In the genomic region with DNA sequence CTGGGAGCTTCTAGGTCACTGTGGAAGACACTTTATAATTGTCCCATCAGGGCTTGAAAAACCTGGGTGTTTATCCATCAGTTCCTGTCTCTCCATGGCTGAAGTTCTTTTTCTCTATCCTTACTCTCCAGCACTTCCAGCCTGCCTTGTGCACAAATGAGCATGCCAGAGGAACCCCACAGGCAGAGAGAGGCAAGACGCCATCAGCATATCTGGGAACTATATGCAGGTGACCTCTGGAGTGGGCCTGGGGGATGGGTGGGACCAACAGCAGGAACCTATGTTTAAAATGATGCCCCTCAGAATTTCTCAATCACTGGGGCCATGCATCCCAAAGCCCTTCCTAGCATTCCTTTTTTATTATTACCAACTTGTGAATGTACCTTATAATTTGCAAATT, we compare ENCODE assay signal across 33 cellular contexts.
"Had no signal": no experiment of that assay in that cellular context is flagged by ENCODE, and none has a peak within 500 bp of the region (broad histone marks: within the 10 kb centered on the region; RNA-seq: fewer than 3 reads in every experiment).

No MANE protein-coding gene starts in this region.

- DNase-seq: activated CD4-positive, alpha-beta memory T cell treated with anti-CD3 and anti-CD28 coated beads for 36 hours; activated CD4-positive, alpha-beta T cell treated with anti-CD3 and anti-CD28 coated beads for 36 hours; activated CD4-positive, alpha-beta T cell treated with anti-CD3 and anti-CD28 coated beads, Interleukin-2, amount 10 ng/mL, durations not matched to agents 24 days and 14 days; activated CD4-positive, CD25-positive, alpha-beta regulatory T cell; activated CD4-positive, CD25-positive, alpha-beta regulatory T cell treated with anti-CD3 and anti-CD28 coated beads, Interleukin-2, amount 50 U/mL, for 72 hours; activated CD8-positive, alpha-beta memory T cell treated with anti-CD3 and anti-CD28 coated beads, Interleukin-2, amount 10 ng/mL, durations not matched to agents 7 days and 5 days; activated CD8-positive, alpha-beta memory T cell treated with anti-CD3 and anti-CD28 coated beads, Interleukin-2, amount 50 U/mL, for 4 hours; activated CD8-positive, alpha-beta T cell treated with anti-CD3 and anti-CD28 coated beads, Interleukin-2, amount 10 ng/mL, durations not matched to agents 7 days and 5 days; activated gamma-delta T cell; activated naive CD4-positive, alpha-beta T cell; activated naive CD4-positive, alpha-beta T cell treated with anti-CD3 and anti-CD28 coated beads, Interleukin-2, amount 10 ng/mL, durations not matched to agents 7 days and 5 days; activated naive CD8-positive, alpha-beta T cell treated with anti-CD3 and anti-CD28 coated beads, Interleukin-2, amount 10 ng/mL, durations not matched to agents 7 days and 5 days; activated T-cell treated with anti-CD3 and anti-CD28 coated beads, Interleukin-2, amount 50 U/mL, for 1 hour; activated T-cell treated with anti-CD3 and anti-CD28 coated beads, Interleukin-2, amount 50 U/mL, for 48 hours; central memory CD4-positive, alpha-beta T cell; cerebellar nuclear complex; colonic mucosa; effector CD8-positive, alpha-beta T cell; foreskin fibroblast; head of caudate nucleus; T-helper 1 cell; T-helper 17 cell; T1000; WERI-Rb-1 had no signal

- H3K4me3 Mint-ChIP-seq: activated CD4-positive, alpha-beta memory T cell treated with anti-CD3 and anti-CD28 coated beads for 36 hours; activated CD4-positive, alpha-beta T cell treated with anti-CD3 and anti-CD28 coated beads for 36 hours; activated CD4-positive, alpha-beta T cell treated with anti-CD3 and anti-CD28 coated beads, Interleukin-2, amount 10 ng/mL, durations not matched to agents 24 days and 14 days; activated CD8-positive, alpha-beta memory T cell treated with anti-CD3 and anti-CD28 coated beads, Interleukin-2, amount 10 ng/mL, durations not matched to agents 7 days and 5 days; activated CD8-positive, alpha-beta T cell treated with anti-CD3 and anti-CD28 coated beads, Interleukin-2, amount 10 ng/mL, durations not matched to agents 7 days and 5 days; activated naive CD4-positive, alpha-beta T cell treated with anti-CD3 and anti-CD28 coated beads, Interleukin-2, amount 10 ng/mL, durations not matched to agents 7 days and 5 days; activated naive CD8-positive, alpha-beta T cell treated with anti-CD3 and anti-CD28 coated beads, Interleukin-2, amount 10 ng/mL, durations not matched to agents 7 days and 5 days; activated T-helper 1 cell treated with anti-CD3 and anti-CD28 coated beads, Interleukin-12 subunit alpha, Interleukin-12 subunit beta, Interleukin-2, Interleukin-4 antibody, amounts not matched to agents 30 ng/mL and 10 ng/mL and 1 ng/mL, durations not matched to agents 14 hours and 24 hours and 36 hours; brain; T-helper 17 cell; T-helper 2 cell treated with Interferon-gamma antibody and Interleukin-4, amounts not matched to agents 5 μg/mL and 100 μg/mL, for 36 hours had no signal

- H3K27me3 ChIP-seq: ascending aorta, breast epithelium, cardiac muscle cell, colonic mucosa had no signal

- H3K27ac Mint-ChIP-seq: activated CD4-positive, alpha-beta memory T cell treated with anti-CD3 and anti-CD28 coated beads for 36 hours; activated CD4-positive, alpha-beta T cell treated with anti-CD3 and anti-CD28 coated beads for 36 hours; activated CD4-positive, alpha-beta T cell treated with anti-CD3 and anti-CD28 coated beads, Interleukin-2, amount 10 ng/mL, durations not matched to agents 24 days and 14 days; activated CD8-positive, alpha-beta memory T cell treated with anti-CD3 and anti-CD28 coated beads, Interleukin-2, amount 10 ng/mL, durations not matched to agents 7 days and 5 days; activated CD8-positive, alpha-beta T cell treated with anti-CD3 and anti-CD28 coated beads, Interleukin-2, amount 10 ng/mL, durations not matched to agents 7 days and 5 days; activated naive CD4-positive, alpha-beta T cell treated with anti-CD3 and anti-CD28 coated beads, Interleukin-2, amount 10 ng/mL, durations not matched to agents 7 days and 5 days; activated naive CD4-positive, alpha-beta T cell treated with anti-CD3 and anti-CD28 coated beads, Interleukin-2, amount 50 U/mL, for 72 hours; activated naive CD8-positive, alpha-beta T cell treated with anti-CD3 and anti-CD28 coated beads, Interleukin-2, amount 10 ng/mL, durations not matched to agents 7 days and 5 days; activated T-helper 1 cell treated with anti-CD3 and anti-CD28 coated beads, Interleukin-12 subunit alpha, Interleukin-12 subunit beta, Interleukin-2, Interleukin-4 antibody, amounts not matched to agents 30 ng/mL and 10 ng/mL and 1 ng/mL, durations not matched to agents 14 hours and 24 hours and 36 hours; activated T-helper 2 cell treated with anti-CD3 and anti-CD28 coated beads, Interferon-gamma antibody, Interleukin-2, Interleukin-4, amounts not matched to agents 10 μg/mL and 5 μg/mL and 100 μg/mL, durations not matched to agents 14 hours and 24 hours and 36 hours; T-helper 17 cell; T-helper 2 cell treated with Interferon-gamma antibody and Interleukin-4, amounts not matched to agents 5 μg/mL and 100 μg/mL, for 36 hours had no signal

- H3K4me1 ChIP-seq: ascending aorta, breast epithelium, colonic mucosa had no signal

- H3K27me3 Mint-ChIP-seq: activated CD8-positive, alpha-beta memory T cell treated with anti-CD3 and anti-CD28 coated beads, Interleukin-2, amount 10 ng/mL, durations not matched to agents 7 days and 5 days; activated naive CD4-positive, alpha-beta T cell treated with anti-CD3 and anti-CD28 coated beads, Interleukin-2, amount 10 ng/mL, durations not matched to agents 7 days and 5 days had no signal

- H3K4me1 Mint-ChIP-seq: activated CD4-positive, alpha-beta T cell treated with anti-CD3 and anti-CD28 coated beads for 36 hours; activated CD4-positive, alpha-beta T cell treated with anti-CD3 and anti-CD28 coated beads, Interleukin-2, amount 10 ng/mL, durations not matched to agents 24 days and 14 days; activated CD8-positive, alpha-beta memory T cell treated with anti-CD3 and anti-CD28 coated beads, Interleukin-2, amount 10 ng/mL, durations not matched to agents 7 days and 5 days; activated naive CD4-positive, alpha-beta T cell treated with anti-CD3 and anti-CD28 coated beads, Interleukin-2, amount 10 ng/mL, durations not matched to agents 7 days and 5 days; activated naive CD8-positive, alpha-beta T cell treated with anti-CD3 and anti-CD28 coated beads, Interleukin-2, amount 10 ng/mL, durations not matched to agents 7 days and 5 days; brain; T-helper 17 cell had no signal

- ATAC-seq: activated CD4-positive, alpha-beta T cell treated with anti-CD3 and anti-CD28 coated beads for 36 hours; activated CD8-positive, alpha-beta memory T cell treated with anti-CD3 and anti-CD28 coated beads, Interleukin-2, amount 10 ng/mL, durations not matched to agents 7 days and 5 days; activated CD8-positive, alpha-beta T cell treated with anti-CD3 and anti-CD28 coated beads, Interleukin-2, amount 10 ng/mL, durations not matched to agents 7 days and 5 days; activated naive CD4-positive, alpha-beta T cell treated with anti-CD3 and anti-CD28 coated beads, Interleukin-2, amount 50 U/mL, for 72 hours; T-helper 17 cell had no signal

- H3K4me3 ChIP-seq: ascending aorta, breast epithelium, cardiac muscle cell, colonic mucosa had no signal

- H3K27ac ChIP-seq: ascending aorta, breast epithelium, cardiac muscle cell, colonic mucosa, epithelial cell of prostate, WERI-Rb-1 had no signal

- H3K36me3 ChIP-seq: ascending aorta, breast epithelium, cardiac muscle cell, colonic mucosa, WERI-Rb-1 had no signal

- H3K9me3 ChIP-seq: ascending aorta, breast epithelium, colonic mucosa had no signal

- H3K36me3 Mint-ChIP-seq: activated CD4-positive, alpha-beta memory T cell treated with anti-CD3 and anti-CD28 coated beads for 36 hours; activated CD8-positive, alpha-beta memory T cell treated with anti-CD3 and anti-CD28 coated beads, Interleukin-2, amount 10 ng/mL, durations not matched to agents 7 days and 5 days; activated naive CD4-positive, alpha-beta T cell treated with anti-CD3 and anti-CD28 coated beads, Interleukin-2, amount 10 ng/mL, durations not matched to agents 7 days and 5 days; activated naive CD4-positive, alpha-beta T cell treated with anti-CD3 and anti-CD28 coated beads, Interleukin-2, amount 50 U/mL, for 72 hours; activated naive CD8-positive, alpha-beta T cell treated with anti-CD3 and anti-CD28 coated beads, Interleukin-2, amount 10 ng/mL, durations not matched to agents 7 days and 5 days had no signal

- H3K9me3 Mint-ChIP-seq: activated CD4-positive, alpha-beta memory T cell treated with anti-CD3 and anti-CD28 coated beads for 36 hours; activated CD4-positive, alpha-beta T cell treated with anti-CD3 and anti-CD28 coated beads, Interleukin-2, amount 10 ng/mL, durations not matched to agents 24 days and 14 days; activated naive CD4-positive, alpha-beta T cell treated with anti-CD3 and anti-CD28 coated beads, Interleukin-2, amount 10 ng/mL, durations not matched to agents 7 days and 5 days; activated naive CD4-positive, alpha-beta T cell treated with anti-CD3 and anti-CD28 coated beads, Interleukin-2, amount 50 U/mL, for 72 hours; activated T-helper 1 cell treated with anti-CD3 and anti-CD28 coated beads, Interleukin-12 subunit alpha, Interleukin-12 subunit beta, Interleukin-2, Interleukin-4 antibody, amounts not matched to agents 30 ng/mL and 10 ng/mL and 1 ng/mL, durations not matched to agents 14 hours and 24 hours and 36 hours; activated T-helper 2 cell treated with anti-CD3 and anti-CD28 coated beads, Interferon-gamma antibody, Interleukin-2, Interleukin-4, amounts not matched to agents 10 μg/mL and 5 μg/mL and 100 μg/mL, durations not matched to agents 14 hours and 24 hours and 36 hours; T-helper 2 cell treated with Interferon-gamma antibody and Interleukin-4, amounts not matched to agents 5 μg/mL and 100 μg/mL, for 36 hours had no signal
